1 cellular context compared by ENCODE assay signal in the genomic region with DNA sequence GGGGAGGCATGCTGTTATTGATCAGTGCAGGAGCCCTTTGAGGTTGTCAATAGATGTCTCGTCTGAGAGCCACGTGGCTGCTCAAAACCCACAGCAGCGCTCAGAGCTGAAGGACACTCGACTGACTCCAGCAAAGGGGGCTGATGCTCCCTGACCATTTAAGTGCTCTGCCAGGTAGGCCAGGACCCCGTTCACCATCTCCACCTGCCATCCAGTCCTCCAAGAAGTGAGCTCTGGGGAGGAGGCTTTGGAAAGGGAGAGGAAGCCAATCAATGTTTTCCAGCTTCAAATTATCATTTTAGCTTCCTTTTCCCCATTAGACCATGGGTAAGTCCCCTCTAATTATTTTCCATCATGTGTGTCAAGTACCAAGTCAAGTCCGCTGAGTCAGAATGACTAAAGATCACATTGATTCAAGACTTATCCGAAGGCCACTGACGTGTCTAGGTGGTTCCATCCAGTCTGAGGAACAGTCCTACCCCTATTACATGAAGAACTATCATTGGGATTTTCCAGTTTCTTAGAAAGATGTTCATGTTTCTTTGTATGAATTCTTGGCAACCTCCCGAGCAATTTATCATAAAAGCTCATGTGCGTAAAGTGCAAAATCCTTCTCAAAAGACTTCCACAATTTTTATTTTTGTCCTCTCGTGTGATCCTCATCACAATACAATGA.
TF ChIP-seq lines count a peak whose summit lies in the region.

No MANE protein-coding gene starts in this region.

TF ChIP-seq in K562, 482 proteins besides CTCF, POLR2A, EP300 and RAD21 (continued from another document and continues in another):
- TF ChIP-seq ZBTB11 (CRISPR knock-in tag; IDR thresholded peaks at IDR 0.05) = no peak
- no peak for TF ChIP-seq TAF9B (IDR thresholded peaks at IDR 0.05; ENCODE audit: partially characterized antibody)
- no peak for TF ChIP-seq SIN3B (IDR thresholded peaks at IDR 0.05; ENCODE audit: low read depth)
- TF ChIP-seq, protein P1, sequence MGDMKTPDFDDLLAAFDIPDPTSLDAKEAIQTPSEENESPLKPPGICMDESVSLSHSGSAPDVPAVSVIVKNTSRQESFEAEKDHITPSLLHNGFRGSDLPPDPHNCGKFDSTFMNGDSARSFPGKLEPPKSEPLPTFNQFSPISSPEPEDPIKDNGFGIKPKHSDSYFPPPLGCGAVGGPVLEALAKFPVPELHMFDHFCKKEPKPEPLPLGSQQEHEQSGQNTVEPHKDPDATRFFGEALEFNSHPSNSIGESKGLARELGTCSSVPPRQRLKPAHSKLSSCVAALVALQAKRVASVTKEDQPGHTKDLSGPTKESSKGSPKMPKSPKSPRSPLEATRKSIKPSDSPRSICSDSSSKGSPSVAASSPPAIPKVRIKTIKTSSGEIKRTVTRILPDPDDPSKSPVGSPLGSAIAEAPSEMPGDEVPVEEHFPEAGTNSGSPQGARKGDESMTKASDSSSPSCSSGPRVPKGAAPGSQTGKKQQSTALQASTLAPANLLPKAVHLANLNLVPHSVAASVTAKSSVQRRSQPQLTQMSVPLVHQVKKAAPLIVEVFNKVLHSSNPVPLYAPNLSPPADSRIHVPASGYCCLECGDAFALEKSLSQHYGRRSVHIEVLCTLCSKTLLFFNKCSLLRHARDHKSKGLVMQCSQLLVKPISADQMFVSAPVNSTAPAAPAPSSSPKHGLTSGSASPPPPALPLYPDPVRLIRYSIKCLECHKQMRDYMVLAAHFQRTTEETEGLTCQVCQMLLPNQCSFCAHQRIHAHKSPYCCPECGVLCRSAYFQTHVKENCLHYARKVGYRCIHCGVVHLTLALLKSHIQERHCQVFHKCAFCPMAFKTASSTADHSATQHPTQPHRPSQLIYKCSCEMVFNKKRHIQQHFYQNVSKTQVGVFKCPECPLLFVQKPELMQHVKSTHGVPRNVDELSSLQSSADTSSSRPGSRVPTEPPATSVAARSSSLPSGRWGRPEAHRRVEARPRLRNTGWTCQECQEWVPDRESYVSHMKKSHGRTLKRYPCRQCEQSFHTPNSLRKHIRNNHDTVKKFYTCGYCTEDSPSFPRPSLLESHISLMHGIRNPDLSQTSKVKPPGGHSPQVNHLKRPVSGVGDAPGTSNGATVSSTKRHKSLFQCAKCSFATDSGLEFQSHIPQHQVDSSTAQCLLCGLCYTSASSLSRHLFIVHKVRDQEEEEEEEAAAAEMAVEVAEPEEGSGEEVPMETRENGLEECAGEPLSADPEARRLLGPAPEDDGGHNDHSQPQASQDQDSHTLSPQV (IDR thresholded peaks at IDR 0.05) = peak; percentile 50
- no peak for TF ChIP-seq THRB (CRISPR knock-in tag; conservative IDR thresholded peaks at IDR 0.05)
- TF ChIP-seq ZFP36 (IDR thresholded peaks at IDR 0.05; ENCODE audit: low read depth, low read length, partially characterized antibody) = no peak
- TF ChIP-seq MAFG (tag; conservative IDR thresholded peaks at IDR 0.05) = peak; percentile 76
- no peak for TF ChIP-seq MCM5 (IDR thresholded peaks at IDR 0.05; ENCODE audit: low read depth)
- TF ChIP-seq, protein P2, sequence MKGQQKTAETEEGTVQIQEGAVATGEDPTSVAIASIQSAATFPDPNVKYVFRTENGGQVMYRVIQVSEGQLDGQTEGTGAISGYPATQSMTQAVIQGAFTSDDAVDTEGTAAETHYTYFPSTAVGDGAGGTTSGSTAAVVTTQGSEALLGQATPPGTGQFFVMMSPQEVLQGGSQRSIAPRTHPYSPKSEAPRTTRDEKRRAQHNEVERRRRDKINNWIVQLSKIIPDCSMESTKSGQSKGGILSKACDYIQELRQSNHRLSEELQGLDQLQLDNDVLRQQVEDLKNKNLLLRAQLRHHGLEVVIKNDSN (CRISPR knock-in tag; IDR thresholded peaks at IDR 0.05) = no peak
- no peak for TF ChIP-seq NR1H2 (CRISPR knock-in tag; IDR thresholded peaks at IDR 0.05)
- TF ChIP-seq TEAD4 (IDR thresholded peaks at IDR 0.05; ENCODE audit: low read length) = no peak
- no peak for TF ChIP-seq TEAD4 (CRISPR knock-in tag; IDR thresholded peaks at IDR 0.05; ENCODE audit: borderline replicate concordance)
- TF ChIP-seq DIDO1 (tag; IDR thresholded peaks at IDR 0.05; ENCODE audit: low read depth) = no peak
- TF ChIP-seq GABPB1 (CRISPR knock-in tag; IDR thresholded peaks at IDR 0.05) = no peak
- no peak for TF ChIP-seq ZNF133 (CRISPR knock-in tag; IDR thresholded peaks at IDR 0.05)
- TF ChIP-seq, protein P3, sequence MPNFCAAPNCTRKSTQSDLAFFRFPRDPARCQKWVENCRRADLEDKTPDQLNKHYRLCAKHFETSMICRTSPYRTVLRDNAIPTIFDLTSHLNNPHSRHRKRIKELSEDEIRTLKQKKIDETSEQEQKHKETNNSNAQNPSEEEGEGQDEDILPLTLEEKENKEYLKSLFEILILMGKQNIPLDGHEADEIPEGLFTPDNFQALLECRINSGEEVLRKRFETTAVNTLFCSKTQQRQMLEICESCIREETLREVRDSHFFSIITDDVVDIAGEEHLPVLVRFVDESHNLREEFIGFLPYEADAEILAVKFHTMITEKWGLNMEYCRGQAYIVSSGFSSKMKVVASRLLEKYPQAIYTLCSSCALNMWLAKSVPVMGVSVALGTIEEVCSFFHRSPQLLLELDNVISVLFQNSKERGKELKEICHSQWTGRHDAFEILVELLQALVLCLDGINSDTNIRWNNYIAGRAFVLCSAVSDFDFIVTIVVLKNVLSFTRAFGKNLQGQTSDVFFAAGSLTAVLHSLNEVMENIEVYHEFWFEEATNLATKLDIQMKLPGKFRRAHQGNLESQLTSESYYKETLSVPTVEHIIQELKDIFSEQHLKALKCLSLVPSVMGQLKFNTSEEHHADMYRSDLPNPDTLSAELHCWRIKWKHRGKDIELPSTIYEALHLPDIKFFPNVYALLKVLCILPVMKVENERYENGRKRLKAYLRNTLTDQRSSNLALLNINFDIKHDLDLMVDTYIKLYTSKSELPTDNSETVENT (CRISPR knock-in tag; IDR thresholded peaks at IDR 0.05) = no peak
- no peak for TF ChIP-seq NFIX (CRISPR knock-in tag; IDR thresholded peaks at IDR 0.05; ENCODE audit: low read depth)
- TF ChIP-seq, protein P4, sequence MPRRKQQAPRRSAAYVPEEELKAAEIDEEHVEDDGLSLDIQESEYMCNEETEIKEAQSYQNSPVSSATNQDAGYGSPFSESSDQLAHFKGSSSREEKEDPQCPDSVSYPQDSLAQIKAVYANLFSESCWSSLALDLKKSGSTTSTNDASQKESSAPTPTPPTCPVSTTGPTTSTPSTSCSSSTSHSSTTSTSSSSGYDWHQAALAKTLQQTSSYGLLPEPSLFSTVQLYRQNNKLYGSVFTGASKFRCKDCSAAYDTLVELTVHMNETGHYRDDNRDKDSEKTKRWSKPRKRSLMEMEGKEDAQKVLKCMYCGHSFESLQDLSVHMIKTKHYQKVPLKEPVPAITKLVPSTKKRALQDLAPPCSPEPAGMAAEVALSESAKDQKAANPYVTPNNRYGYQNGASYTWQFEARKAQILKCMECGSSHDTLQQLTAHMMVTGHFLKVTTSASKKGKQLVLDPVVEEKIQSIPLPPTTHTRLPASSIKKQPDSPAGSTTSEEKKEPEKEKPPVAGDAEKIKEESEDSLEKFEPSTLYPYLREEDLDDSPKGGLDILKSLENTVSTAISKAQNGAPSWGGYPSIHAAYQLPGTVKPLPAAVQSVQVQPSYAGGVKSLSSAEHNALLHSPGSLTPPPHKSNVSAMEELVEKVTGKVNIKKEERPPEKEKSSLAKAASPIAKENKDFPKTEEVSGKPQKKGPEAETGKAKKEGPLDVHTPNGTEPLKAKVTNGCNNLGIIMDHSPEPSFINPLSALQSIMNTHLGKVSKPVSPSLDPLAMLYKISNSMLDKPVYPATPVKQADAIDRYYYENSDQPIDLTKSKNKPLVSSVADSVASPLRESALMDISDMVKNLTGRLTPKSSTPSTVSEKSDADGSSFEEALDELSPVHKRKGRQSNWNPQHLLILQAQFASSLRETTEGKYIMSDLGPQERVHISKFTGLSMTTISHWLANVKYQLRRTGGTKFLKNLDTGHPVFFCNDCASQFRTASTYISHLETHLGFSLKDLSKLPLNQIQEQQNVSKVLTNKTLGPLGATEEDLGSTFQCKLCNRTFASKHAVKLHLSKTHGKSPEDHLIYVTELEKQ (CRISPR knock-in tag; IDR thresholded peaks at IDR 0.05) = no peak
- TF ChIP-seq ZNF436 (CRISPR knock-in tag; IDR thresholded peaks at IDR 0.05) = no peak
- TF ChIP-seq SMC3 (conservative IDR thresholded peaks at IDR 0.05; ENCODE audit: insufficient read depth, low read depth, low read length) = no peak
- TF ChIP-seq GABPB2 (CRISPR knock-in tag; conservative IDR thresholded peaks at IDR 0.05) = no peak
- no peak for TF ChIP-seq DDX20 (tag; IDR thresholded peaks at IDR 0.05; ENCODE audit: low read depth)
- TF ChIP-seq ZNF696 (CRISPR knock-in tag; conservative IDR thresholded peaks at IDR 0.05) = no peak
- 0 out of 2 replicates have a peak, but pooled peaks have one; percentile 39 for TF ChIP-seq SMARCE1 (IDR thresholded peaks at IDR 0.05)
- TF ChIP-seq BHLHE40 (IDR thresholded peaks at IDR 0.05; ENCODE audit: low read length) = no peak
- TF ChIP-seq, protein P5, sequence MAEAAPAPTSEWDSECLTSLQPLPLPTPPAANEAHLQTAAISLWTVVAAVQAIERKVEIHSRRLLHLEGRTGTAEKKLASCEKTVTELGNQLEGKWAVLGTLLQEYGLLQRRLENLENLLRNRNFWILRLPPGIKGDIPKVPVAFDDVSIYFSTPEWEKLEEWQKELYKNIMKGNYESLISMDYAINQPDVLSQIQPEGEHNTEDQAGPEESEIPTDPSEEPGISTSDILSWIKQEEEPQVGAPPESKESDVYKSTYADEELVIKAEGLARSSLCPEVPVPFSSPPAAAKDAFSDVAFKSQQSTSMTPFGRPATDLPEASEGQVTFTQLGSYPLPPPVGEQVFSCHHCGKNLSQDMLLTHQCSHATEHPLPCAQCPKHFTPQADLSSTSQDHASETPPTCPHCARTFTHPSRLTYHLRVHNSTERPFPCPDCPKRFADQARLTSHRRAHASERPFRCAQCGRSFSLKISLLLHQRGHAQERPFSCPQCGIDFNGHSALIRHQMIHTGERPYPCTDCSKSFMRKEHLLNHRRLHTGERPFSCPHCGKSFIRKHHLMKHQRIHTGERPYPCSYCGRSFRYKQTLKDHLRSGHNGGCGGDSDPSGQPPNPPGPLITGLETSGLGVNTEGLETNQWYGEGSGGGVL (CRISPR knock-in tag; IDR thresholded peaks at IDR 0.05) = no peak
- TF ChIP-seq ZNF184 (CRISPR knock-in tag; IDR thresholded peaks at IDR 0.05) = no peak
- TF ChIP-seq NCOA1 (IDR thresholded peaks at IDR 0.05; ENCODE audit: low read depth) = no peak
- TF ChIP-seq RUNX1 (IDR thresholded peaks at IDR 0.05; ENCODE audit: low read depth) = no peak
- TF ChIP-seq SP2 (IDR thresholded peaks at IDR 0.05; ENCODE audit: extremely low read depth, low read depth, low read length, poor library complexity, severe bottlenecking) = no peak
- TF ChIP-seq, protein P6, sequence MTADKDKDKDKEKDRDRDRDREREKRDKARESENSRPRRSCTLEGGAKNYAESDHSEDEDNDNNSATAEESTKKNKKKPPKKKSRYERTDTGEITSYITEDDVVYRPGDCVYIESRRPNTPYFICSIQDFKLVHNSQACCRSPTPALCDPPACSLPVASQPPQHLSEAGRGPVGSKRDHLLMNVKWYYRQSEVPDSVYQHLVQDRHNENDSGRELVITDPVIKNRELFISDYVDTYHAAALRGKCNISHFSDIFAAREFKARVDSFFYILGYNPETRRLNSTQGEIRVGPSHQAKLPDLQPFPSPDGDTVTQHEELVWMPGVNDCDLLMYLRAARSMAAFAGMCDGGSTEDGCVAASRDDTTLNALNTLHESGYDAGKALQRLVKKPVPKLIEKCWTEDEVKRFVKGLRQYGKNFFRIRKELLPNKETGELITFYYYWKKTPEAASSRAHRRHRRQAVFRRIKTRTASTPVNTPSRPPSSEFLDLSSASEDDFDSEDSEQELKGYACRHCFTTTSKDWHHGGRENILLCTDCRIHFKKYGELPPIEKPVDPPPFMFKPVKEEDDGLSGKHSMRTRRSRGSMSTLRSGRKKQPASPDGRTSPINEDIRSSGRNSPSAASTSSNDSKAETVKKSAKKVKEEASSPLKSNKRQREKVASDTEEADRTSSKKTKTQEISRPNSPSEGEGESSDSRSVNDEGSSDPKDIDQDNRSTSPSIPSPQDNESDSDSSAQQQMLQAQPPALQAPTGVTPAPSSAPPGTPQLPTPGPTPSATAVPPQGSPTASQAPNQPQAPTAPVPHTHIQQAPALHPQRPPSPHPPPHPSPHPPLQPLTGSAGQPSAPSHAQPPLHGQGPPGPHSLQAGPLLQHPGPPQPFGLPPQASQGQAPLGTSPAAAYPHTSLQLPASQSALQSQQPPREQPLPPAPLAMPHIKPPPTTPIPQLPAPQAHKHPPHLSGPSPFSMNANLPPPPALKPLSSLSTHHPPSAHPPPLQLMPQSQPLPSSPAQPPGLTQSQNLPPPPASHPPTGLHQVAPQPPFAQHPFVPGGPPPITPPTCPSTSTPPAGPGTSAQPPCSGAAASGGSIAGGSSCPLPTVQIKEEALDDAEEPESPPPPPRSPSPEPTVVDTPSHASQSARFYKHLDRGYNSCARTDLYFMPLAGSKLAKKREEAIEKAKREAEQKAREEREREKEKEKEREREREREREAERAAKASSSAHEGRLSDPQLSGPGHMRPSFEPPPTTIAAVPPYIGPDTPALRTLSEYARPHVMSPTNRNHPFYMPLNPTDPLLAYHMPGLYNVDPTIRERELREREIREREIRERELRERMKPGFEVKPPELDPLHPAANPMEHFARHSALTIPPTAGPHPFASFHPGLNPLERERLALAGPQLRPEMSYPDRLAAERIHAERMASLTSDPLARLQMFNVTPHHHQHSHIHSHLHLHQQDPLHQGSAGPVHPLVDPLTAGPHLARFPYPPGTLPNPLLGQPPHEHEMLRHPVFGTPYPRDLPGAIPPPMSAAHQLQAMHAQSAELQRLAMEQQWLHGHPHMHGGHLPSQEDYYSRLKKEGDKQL (CRISPR knock-in tag; IDR thresholded peaks at IDR 0.05; ENCODE audit: borderline replicate concordance) = no peak
